10 cellular contexts compared by ENCODE assay signal in the genomic region with DNA sequence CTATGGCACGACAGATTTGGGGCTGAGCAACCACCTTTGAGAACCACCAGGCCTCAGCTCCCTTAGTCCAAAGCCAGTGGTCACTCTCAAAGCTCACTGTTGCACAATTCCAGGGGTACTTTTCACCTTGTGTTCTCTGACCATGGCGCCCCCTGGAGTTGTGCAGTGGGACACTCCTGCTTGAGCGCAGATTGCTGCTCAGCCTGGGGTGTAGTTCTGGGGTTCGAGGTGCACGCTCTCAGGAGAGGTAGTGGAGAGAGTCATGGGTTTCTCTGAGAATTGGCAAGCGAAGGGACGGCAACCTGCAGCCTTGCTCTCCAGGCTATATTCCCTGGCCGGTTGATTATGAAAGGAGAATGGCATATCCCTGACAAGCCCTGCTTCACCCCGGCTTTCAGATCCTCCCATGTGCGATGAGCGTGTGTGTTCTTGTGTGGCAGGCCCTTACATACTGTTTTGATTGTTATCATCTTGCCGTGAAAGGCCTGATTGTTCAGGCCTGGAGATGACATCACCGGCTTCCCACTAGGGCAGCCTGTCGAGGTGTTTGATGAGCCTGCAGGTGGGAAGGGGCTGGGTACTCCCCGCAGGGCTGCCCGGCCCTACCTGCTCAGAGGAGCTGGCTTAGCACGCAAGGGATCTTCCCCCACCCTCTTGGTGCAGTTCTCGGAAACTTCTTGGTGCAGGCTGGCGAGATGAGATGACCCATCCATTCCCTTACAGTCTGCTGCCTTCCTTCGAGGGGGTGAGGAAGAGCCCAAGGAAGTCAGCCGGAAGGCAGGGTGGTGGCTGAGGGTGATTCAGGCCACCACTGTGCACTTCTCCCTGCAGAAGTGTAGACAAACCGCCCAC.
DNase-seq lines count a peak whose midpoint lies in the region; ATAC-seq, FAIRE-seq and TF ChIP-seq lines count a peak whose summit lies in the region.
"Had no signal": no experiment of that assay in that cellular context is flagged by ENCODE, and none has a peak within 500 bp of the region (broad histone marks: within the 10 kb centered on the region; RNA-seq: fewer than 3 reads in every experiment).

No MANE protein-coding gene starts in this region.

- H3K4me2 ChIP-seq in HepG2 (ENCODE audit: low read depth, low read length) (peak overlapping the region; percentile 60), PC-3 (ENCODE audit: low read length) (peak overlapping the region; percentile 48)
- H3K4me2 ChIP-seq: BLaER1 had no signal

- ATAC-seq in HepG2 (peak; percentile 89), right lobe of liver (no peak), PC-3 (peak; percentile 83), HG02798 (IDR thresholded peaks at IDR 0.05; ENCODE audit: poor library complexity, unreplicated experiment) (no peak), Right ventricle myocardium inferior (no peak)

- DNase-seq in HepG2 (ENCODE audit: low spot score) (peak; percentile 98), right lobe of liver (no peak), PC-3 (peak; percentile 91), iPS-NIHi11 (ENCODE audit: low spot score) (peak; percentile 63), urothelium cell line (ENCODE audit: low spot score) (peak; percentile 89), Right ventricle myocardium inferior (ENCODE audit: missing footprints) (no peak)
- DNase-seq in activated CD4-positive, alpha-beta T cell treated with anti-CD3 and anti-CD28 coated beads, Interleukin-2, amount 50 U/mL, for 48 hours = no peak
- DNase-seq: OCI-M1 had no signal

- H3K4me1 ChIP-seq in HepG2 (ENCODE audit: insufficient read depth, low read length) = peaks cover 37% of the 10 kb centered on the region
- H3K4me1 ChIP-seq in right lobe of liver = no peaks in the 10 kb centered on the region
- H3K4me1 ChIP-seq in PC-3 (ENCODE audit: insufficient read depth, low read length) = peaks cover 48% of the 10 kb centered on the region
- H3K4me1 ChIP-seq: BLaER1 had no signal

- peak; percentile 78 for TF ChIP-seq CTCF in HepG2 (CRISPR knock-in tag; IDR thresholded peaks at IDR 0.05)
- TF ChIP-seq CTCF in right lobe of liver (IDR thresholded peaks at IDR 0.05) = no peak
- peak; percentile 81 for TF ChIP-seq CTCF in PC-3 (conservative IDR thresholded peaks at IDR 0.05; ENCODE audit: low read depth, low read length)

- TF ChIP-seq RAD21 in HepG2 (CRISPR knock-in tag; IDR thresholded peaks at IDR 0.05) = peak; percentile 46; the same call in 1 of the 2 replicates

- peak in 1 of 2 experiments; percentile 78; a peak in 3 of 4 replicates for TF ChIP-seq EP300 in HepG2 (IDR thresholded peaks at IDR 0.05; ENCODE audit: low read depth in 2 of 2, low read length in 2 of 2)
- TF ChIP-seq EP300 in HepG2 (CRISPR knock-in tag; IDR thresholded peaks at IDR 0.05; ENCODE audit: borderline replicate concordance) = peak; percentile 83

- in situ Hi-C loops in HepG2 (cut with HindIII; ENCODE audit: extremely low pct_ligation_motif_present, low pct_unique_long_range_greater_than_20kb) = no loop called here

- H3F3A ChIP-seq in PC-3 (ENCODE audit: low read length, unreplicated experiment) = no peaks in the 10 kb centered on the region

- H3K9me3 ChIP-seq in HepG2 (ENCODE audit: low read length) (no peaks in the 10 kb centered on the region), right lobe of liver (no peaks in the 10 kb centered on the region), PC-3 (ENCODE audit: low read length) (no peaks in the 10 kb centered on the region)
- H3K9me3 ChIP-seq: BLaER1 had no signal

- CTCF ChIA-PET in HepG2 (lab: Yijun Ruan, JAX; ENCODE audit: low intra/inter-chr PET ratio, low total read pairs) (interaction anchor here (1.4 kb wide), 1 partner anchor 101 kb away, joined by 7 read pairs; no protein-coding TSS in a partner anchor), PC-3 (lab: Charles Lee) (interaction anchor here (0.5 kb wide), 1 partner anchor 55 kb away, joined by 3 read pairs; no protein-coding TSS in a partner anchor)

- H3K27me3 ChIP-seq in HepG2 (ENCODE audit: control insufficient read depth in 1 of 2, insufficient read depth in 2 of 2, low read length in 2 of 2) = no peaks in the 10 kb centered on the region
- no peaks in the 10 kb centered on the region for H3K27me3 ChIP-seq in right lobe of liver
- H3K27me3 ChIP-seq in PC-3 (ENCODE audit: low read length) = no peaks in the 10 kb centered on the region
- H3K27me3 ChIP-seq: BLaER1 had no signal

- FAIRE-seq in HepG2 (lab: Jason Lieb, UNC) (peak; percentile 96), urothelium cell line (lab: Jason Lieb, UNC) (peak; percentile 99)

- H3K27ac ChIP-seq in HepG2 (ENCODE audit: extremely low read length, insufficient read depth, low read length) (peak overlapping the region; percentile 50), right lobe of liver (no peak overlapping the region), PC-3 (ENCODE audit: low read length) (peak overlapping the region; percentile 95)
- H3K27ac ChIP-seq: BLaER1 had no signal

- POLR2A ChIA-PET in HepG2 (lab: Yijun Ruan, JAX) (interaction anchor here (0.8 to 3.1 kb wide), 10 partner anchors 23 to 104 kb away, joined by 3 to 18 read pairs (median 6); no protein-coding TSS in a partner anchor), PC-3 (lab: Charles Lee; ENCODE audit: unreplicated experiment) (no interaction called here)

- H3K36me3 ChIP-seq in HepG2 (replicated peaks in 1 of 2; ENCODE audit: control insufficient read depth in 1 of 2, insufficient read depth in 2 of 2, low read length in 2 of 2) (no peaks in the 10 kb centered on the region), right lobe of liver (no peaks in the 10 kb centered on the region), PC-3 (ENCODE audit: low read depth, low read length) (no peaks in the 10 kb centered on the region)

- peak overlapping the region; percentile 56 for H3K9ac ChIP-seq in HepG2 (ENCODE audit: insufficient read depth, low read depth, low read length)
- peak overlapping the region; percentile 86 for H3K9ac ChIP-seq in PC-3 (ENCODE audit: low read length)
- H3K9ac ChIP-seq: BLaER1 had no signal

- intact Hi-C loops in HepG2 (cut with micrococcal nuclease; ENCODE audit: unreplicated experiment) = loop anchor here (1.0 to 5.0 kb wide), 5 partner anchors 23 to 101 kb away; no protein-coding TSS in a partner anchor
- intact Hi-C loops in right lobe of liver (cut with DNase I) = no loop called here
- intact Hi-C loops in PC-3 (cut with micrococcal nuclease) = no loop called here
- intact Hi-C loops in Right ventricle myocardium inferior (cut with DNase I) = no loop called here

- no peaks in the 10 kb centered on the region for H3K9me2 ChIP-seq in PC-3 (replicated peaks; ENCODE audit: low read length)

- TSS peak; percentile 86 for BruUV-seq in HepG2 (replicated peaks; lab: Mats Ljungman, UMichigan)
- BruUV-seq in PC-3 (replicated peaks; lab: Mats Ljungman, UMichigan) = TSS peak; percentile 84

- 24% methylated on average over 17 of the region's 22 CpGs for WGBS in HepG2 (ENCODE audit: low lambda C conversion rate)
- 90% methylated on average over 12 of the region's 22 CpGs for WGBS in right lobe of liver (ENCODE audit: insufficient coverage, low coverage, low lambda C conversion rate, missing lambda C conversion rate)

- H3K79me2 ChIP-seq in HepG2 (ENCODE audit: insufficient read depth, low read length) (no peaks in the 10 kb centered on the region), PC-3 (ENCODE audit: low read length) (no peaks in the 10 kb centered on the region)

- H3K4me3 ChIP-seq in HepG2 (replicated peaks in 1 of 3; ENCODE audit: insufficient read depth in 1 of 3, low read depth in 2 of 3, low read length in 3 of 3) (peak overlapping the region in 1 of 3 experiments; percentile 36; a peak in 2 of 6 replicates), right lobe of liver (no peak overlapping the region), PC-3 (ENCODE audit: low read length) (no peak overlapping the region)
- H3K4me3 ChIP-seq: BLaER1 had no signal

- no peaks in the 10 kb centered on the region for H4K20me1 ChIP-seq in HepG2 (ENCODE audit: insufficient read depth, low read length)
- H4K20me1 ChIP-seq in PC-3 (ENCODE audit: low read length) = no peaks in the 10 kb centered on the region
- H4K20me1 ChIP-seq: BLaER1 had no signal

- no peak overlapping the region for H2AFZ ChIP-seq in HepG2 (ENCODE audit: low read length)
- no peak overlapping the region for H2AFZ ChIP-seq in PC-3 (ENCODE audit: low read length)

- TF ChIP-seq POLR2A in HepG2 (IDR thresholded peaks at IDR 0.05; ENCODE audit: insufficient read depth in 1 of 2, low read depth in 2 of 2, low read length in 2 of 2) (0 out of 4 replicates have a peak, but pooled peaks of 1 of the 2 experiments have one; percentile 29), right lobe of liver (IDR thresholded peaks at IDR 0.05) (no peak)

TF ChIP-seq in HepG2, 621 proteins besides CTCF, POLR2A, EP300 and RAD21 (continues in another document):
- TF ChIP-seq, protein P1, sequence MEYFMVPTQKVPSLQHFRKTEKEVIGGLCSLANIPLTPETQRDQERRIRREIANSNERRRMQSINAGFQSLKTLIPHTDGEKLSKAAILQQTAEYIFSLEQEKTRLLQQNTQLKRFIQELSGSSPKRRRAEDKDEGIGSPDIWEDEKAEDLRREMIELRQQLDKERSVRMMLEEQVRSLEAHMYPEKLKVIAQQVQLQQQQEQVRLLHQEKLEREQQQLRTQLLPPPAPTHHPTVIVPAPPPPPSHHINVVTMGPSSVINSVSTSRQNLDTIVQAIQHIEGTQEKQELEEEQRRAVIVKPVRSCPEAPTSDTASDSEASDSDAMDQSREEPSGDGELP (IDR thresholded peaks at IDR 0.05; ENCODE audit: borderline replicate concordance, low read depth) = peak; percentile 41; the same call in 1 of the 2 replicates
- TF ChIP-seq, protein P2, sequence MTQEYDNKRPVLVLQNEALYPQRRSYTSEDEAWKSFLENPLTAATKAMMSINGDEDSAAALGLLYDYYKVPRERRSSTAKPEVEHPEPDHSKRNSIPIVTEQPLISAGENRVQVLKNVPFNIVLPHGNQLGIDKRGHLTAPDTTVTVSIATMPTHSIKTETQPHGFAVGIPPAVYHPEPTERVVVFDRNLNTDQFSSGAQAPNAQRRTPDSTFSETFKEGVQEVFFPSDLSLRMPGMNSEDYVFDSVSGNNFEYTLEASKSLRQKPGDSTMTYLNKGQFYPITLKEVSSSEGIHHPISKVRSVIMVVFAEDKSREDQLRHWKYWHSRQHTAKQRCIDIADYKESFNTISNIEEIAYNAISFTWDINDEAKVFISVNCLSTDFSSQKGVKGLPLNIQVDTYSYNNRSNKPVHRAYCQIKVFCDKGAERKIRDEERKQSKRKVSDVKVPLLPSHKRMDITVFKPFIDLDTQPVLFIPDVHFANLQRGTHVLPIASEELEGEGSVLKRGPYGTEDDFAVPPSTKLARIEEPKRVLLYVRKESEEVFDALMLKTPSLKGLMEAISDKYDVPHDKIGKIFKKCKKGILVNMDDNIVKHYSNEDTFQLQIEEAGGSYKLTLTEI (CRISPR knock-in tag; conservative IDR thresholded peaks at IDR 0.05) = no peak
- TF ChIP-seq MEIS1 (CRISPR knock-in tag; IDR thresholded peaks at IDR 0.05; ENCODE audit: borderline replicate concordance) (peak; percentile 79; the same call in 1 of the 2 replicates), ATF1 (CRISPR knock-in tag; IDR thresholded peaks at IDR 0.05) (no peak), SETDB1 (CRISPR knock-in tag; IDR thresholded peaks at IDR 0.05; ENCODE audit: borderline replicate concordance) (no peak), REL (CRISPR knock-in tag; conservative IDR thresholded peaks at IDR 0.05) (0 out of 2 replicates have a peak, but pooled peaks have one; percentile 37), ZNF292 (CRISPR knock-in tag; IDR thresholded peaks at IDR 0.05; ENCODE audit: borderline replicate concordance, low read depth) (peak; percentile 85; the same call in 1 of the 2 replicates)

Comparison
In these comparisons a context has a peak if more than half of its experiments do, and no peak if none do; other contexts are left out.
1. ATAC-seq: peak in HepG2 (single experiment) and PC-3 (single experiment); none in right lobe of liver (0 of 4), HG02798 (single experiment) and Right ventricle myocardium inferior (single experiment).
2. DNase-seq: peak in HepG2 (single experiment), PC-3 (single experiment), iPS-NIHi11 (single experiment) and urothelium cell line (single experiment); none in right lobe of liver (0 of 3), Right ventricle myocardium inferior (single experiment) and activated CD4-positive, alpha-beta T cell treated with anti-CD3 and anti-CD28 coated beads, Interleukin-2, amount 50 U/mL, for 48 hours (0 of 2).
3. H3K27ac ChIP-seq: peak in HepG2 (single experiment) and PC-3 (single experiment); none in right lobe of liver (0 of 3).
4. CTCF ChIP-seq: peak in HepG2 (single experiment) and PC-3 (single experiment); none in right lobe of liver (0 of 4).